In the genomic region with DNA sequence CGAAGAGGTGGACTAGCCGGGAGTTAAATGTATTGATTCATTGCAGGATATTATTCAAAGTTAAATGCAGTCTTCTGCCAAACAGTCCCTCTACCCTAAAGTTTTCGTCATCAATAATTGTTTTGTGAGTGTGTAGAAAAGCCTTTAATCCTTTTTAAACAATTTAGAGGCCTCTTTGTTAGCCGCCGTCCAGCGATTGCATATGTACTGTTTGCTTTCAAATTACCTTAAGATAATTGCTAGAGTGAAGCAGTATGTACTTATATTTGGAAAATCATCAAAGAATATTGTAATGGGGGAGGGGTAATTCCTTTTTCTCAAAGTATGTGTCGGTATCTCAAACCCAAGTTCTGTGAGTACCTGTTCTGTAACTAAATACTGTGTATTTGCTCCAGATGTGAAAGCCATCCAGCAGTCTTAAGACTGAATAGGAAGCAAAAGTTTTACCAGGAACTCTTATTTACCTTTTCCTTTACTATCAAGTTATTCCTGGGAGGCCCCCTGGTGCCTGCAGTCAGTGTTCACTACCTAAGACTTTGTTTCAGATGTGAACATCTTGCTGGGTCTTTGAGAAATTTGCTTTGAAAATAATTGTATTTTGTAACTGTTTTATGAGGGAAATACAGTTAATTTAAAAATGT, we compare ENCODE assay signal across 1 cellular context.
TF ChIP-seq lines count a peak whose summit lies in the region.

No MANE protein-coding gene starts in this region.

TF ChIP-seq in HepG2, 621 proteins besides CTCF, POLR2A, EP300 and RAD21 (continues in another document):
- TF ChIP-seq ZNF501 (CRISPR knock-in tag; IDR thresholded peaks at IDR 0.05) (no peak), SMC3 (IDR thresholded peaks at IDR 0.05; ENCODE audit: low read length) (peak; percentile 81), ZNF383 (CRISPR knock-in tag; IDR thresholded peaks at IDR 0.05; ENCODE audit: borderline replicate concordance) (no peak), MTF1 (CRISPR knock-in tag; IDR thresholded peaks at IDR 0.05) (no peak), SMAD9 (CRISPR knock-in tag; IDR thresholded peaks at IDR 0.05) (no peak), NR2F2 (IDR thresholded peaks at IDR 0.05; ENCODE audit: borderline replicate concordance, low read depth) (no peak), NFKBIZ (CRISPR knock-in tag; IDR thresholded peaks at IDR 0.05) (no peak), ZNF432 (CRISPR knock-in tag; IDR thresholded peaks at IDR 0.05; ENCODE audit: borderline replicate concordance) (no peak), THYN1 (CRISPR knock-in tag; IDR thresholded peaks at IDR 0.05; ENCODE audit: borderline replicate concordance, low read depth) (0 out of 2 replicates have a peak, but pooled peaks have one; percentile 24), ZBTB42 (CRISPR knock-in tag; IDR thresholded peaks at IDR 0.05) (0 out of 2 replicates have a peak, but pooled peaks have one; percentile 32), HNRNPL (IDR thresholded peaks at IDR 0.05; ENCODE audit: low read depth, low read length) (no peak), ONECUT2 (CRISPR knock-in tag; IDR thresholded peaks at IDR 0.05) (0 out of 2 replicates have a peak, but pooled peaks have one; percentile 22), FOXK1 (CRISPR knock-in tag; IDR thresholded peaks at IDR 0.05; ENCODE audit: borderline replicate concordance, low read depth) (peak; percentile 41; the same call in 1 of the 2 replicates), NFYB (CRISPR knock-in tag; IDR thresholded peaks at IDR 0.05) (no peak), CEBPG (CRISPR knock-in tag; IDR thresholded peaks at IDR 0.05) (peak; percentile 8; the same call in 1 of the 2 replicates), ZFY (CRISPR knock-in tag; IDR thresholded peaks at IDR 0.05) (peak; percentile 28; the same call in 1 of the 2 replicates), SOX5 (CRISPR knock-in tag; IDR thresholded peaks at IDR 0.05; ENCODE audit: borderline replicate concordance) (no peak), ARNT (IDR thresholded peaks at IDR 0.05) (no peak), GATAD2A (CRISPR knock-in tag; IDR thresholded peaks at IDR 0.05) (0 out of 2 replicates have a peak, but pooled peaks have one; percentile 6), REXO4 (CRISPR knock-in tag; IDR thresholded peaks at IDR 0.05; ENCODE audit: borderline replicate concordance) (no peak), ZNF598 (CRISPR knock-in tag; IDR thresholded peaks at IDR 0.05; ENCODE audit: borderline replicate concordance) (no peak), FOSL2 (CRISPR knock-in tag; IDR thresholded peaks at IDR 0.05) (no peak)
- TF ChIP-seq, protein P1, sequence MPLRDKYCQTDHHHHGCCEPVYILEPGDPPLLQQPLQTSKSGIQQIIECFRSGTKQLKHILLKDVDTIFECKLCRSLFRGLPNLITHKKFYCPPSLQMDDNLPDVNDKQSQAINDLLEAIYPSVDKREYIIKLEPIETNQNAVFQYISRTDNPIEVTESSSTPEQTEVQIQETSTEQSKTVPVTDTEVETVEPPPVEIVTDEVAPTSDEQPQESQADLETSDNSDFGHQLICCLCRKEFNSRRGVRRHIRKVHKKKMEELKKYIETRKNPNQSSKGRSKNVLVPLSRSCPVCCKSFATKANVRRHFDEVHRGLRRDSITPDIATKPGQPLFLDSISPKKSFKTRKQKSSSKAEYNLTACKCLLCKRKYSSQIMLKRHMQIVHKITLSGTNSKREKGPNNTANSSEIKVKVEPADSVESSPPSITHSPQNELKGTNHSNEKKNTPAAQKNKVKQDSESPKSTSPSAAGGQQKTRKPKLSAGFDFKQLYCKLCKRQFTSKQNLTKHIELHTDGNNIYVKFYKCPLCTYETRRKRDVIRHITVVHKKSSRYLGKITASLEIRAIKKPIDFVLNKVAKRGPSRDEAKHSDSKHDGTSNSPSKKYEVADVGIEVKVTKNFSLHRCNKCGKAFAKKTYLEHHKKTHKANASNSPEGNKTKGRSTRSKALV (CRISPR knock-in tag; IDR thresholded peaks at IDR 0.05) = no peak
- TF ChIP-seq, protein P2, sequence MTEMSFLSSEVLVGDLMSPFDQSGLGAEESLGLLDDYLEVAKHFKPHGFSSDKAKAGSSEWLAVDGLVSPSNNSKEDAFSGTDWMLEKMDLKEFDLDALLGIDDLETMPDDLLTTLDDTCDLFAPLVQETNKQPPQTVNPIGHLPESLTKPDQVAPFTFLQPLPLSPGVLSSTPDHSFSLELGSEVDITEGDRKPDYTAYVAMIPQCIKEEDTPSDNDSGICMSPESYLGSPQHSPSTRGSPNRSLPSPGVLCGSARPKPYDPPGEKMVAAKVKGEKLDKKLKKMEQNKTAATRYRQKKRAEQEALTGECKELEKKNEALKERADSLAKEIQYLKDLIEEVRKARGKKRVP (CRISPR knock-in tag; IDR thresholded peaks at IDR 0.05) = peak in 1 of 2 experiments; percentile 56; a peak in 2 of 4 replicates
- TF ChIP-seq, protein P3, sequence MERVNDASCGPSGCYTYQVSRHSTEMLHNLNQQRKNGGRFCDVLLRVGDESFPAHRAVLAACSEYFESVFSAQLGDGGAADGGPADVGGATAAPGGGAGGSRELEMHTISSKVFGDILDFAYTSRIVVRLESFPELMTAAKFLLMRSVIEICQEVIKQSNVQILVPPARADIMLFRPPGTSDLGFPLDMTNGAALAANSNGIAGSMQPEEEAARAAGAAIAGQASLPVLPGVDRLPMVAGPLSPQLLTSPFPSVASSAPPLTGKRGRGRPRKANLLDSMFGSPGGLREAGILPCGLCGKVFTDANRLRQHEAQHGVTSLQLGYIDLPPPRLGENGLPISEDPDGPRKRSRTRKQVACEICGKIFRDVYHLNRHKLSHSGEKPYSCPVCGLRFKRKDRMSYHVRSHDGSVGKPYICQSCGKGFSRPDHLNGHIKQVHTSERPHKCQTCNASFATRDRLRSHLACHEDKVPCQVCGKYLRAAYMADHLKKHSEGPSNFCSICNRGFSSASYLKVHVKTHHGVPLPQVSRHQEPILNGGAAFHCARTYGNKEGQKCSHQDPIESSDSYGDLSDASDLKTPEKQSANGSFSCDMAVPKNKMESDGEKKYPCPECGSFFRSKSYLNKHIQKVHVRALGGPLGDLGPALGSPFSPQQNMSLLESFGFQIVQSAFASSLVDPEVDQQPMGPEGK (CRISPR knock-in tag; IDR thresholded peaks at IDR 0.05) = 0 out of 2 replicates have a peak, but pooled peaks have one; percentile 18
- TF ChIP-seq, protein P4, sequence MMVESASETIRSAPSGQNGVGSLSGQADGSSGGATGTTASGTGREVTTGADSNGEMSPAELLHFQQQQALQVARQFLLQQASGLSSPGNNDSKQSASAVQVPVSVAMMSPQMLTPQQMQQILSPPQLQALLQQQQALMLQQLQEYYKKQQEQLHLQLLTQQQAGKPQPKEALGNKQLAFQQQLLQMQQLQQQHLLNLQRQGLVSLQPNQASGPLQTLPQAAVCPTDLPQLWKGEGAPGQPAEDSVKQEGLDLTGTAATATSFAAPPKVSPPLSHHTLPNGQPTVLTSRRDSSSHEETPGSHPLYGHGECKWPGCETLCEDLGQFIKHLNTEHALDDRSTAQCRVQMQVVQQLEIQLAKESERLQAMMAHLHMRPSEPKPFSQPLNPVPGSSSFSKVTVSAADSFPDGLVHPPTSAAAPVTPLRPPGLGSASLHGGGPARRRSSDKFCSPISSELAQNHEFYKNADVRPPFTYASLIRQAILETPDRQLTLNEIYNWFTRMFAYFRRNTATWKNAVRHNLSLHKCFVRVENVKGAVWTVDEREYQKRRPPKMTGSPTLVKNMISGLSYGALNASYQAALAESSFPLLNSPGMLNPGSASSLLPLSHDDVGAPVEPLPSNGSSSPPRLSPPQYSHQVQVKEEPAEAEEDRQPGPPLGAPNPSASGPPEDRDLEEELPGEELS (CRISPR knock-in tag; IDR thresholded peaks at IDR 0.05) = 0 out of 2 replicates have a peak, but pooled peaks have one; percentile 22
- TF ChIP-seq, protein P5, sequence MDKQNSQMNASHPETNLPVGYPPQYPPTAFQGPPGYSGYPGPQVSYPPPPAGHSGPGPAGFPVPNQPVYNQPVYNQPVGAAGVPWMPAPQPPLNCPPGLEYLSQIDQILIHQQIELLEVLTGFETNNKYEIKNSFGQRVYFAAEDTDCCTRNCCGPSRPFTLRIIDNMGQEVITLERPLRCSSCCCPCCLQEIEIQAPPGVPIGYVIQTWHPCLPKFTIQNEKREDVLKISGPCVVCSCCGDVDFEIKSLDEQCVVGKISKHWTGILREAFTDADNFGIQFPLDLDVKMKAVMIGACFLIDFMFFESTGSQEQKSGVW (CRISPR knock-in tag; IDR thresholded peaks at IDR 0.05; ENCODE audit: borderline replicate concordance) = no peak
- TF ChIP-seq, protein P6, sequence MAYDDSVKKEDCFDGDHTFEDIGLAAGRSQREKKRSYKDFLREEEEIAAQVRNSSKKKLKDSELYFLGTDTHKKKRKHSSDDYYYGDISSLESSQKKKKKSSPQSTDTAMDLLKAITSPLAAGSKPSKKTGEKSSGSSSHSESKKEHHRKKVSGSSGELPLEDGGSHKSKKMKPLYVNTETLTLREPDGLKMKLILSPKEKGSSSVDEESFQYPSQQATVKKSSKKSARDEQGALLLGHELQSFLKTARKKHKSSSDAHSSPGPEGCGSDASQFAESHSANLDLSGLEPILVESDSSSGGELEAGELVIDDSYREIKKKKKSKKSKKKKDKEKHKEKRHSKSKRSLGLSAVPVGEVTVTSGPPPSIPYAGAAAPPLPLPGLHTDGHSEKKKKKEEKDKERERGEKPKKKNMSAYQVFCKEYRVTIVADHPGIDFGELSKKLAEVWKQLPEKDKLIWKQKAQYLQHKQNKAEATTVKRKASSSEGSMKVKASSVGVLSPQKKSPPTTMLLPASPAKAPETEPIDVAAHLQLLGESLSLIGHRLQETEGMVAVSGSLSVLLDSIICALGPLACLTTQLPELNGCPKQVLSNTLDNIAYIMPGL (CRISPR knock-in tag; IDR thresholded peaks at IDR 0.05; ENCODE audit: borderline replicate concordance in 1 of 2, low read depth in 1 of 2) = peak; percentile 41 to 65; a peak in 3 of 4 replicates
- TF ChIP-seq, protein P7, sequence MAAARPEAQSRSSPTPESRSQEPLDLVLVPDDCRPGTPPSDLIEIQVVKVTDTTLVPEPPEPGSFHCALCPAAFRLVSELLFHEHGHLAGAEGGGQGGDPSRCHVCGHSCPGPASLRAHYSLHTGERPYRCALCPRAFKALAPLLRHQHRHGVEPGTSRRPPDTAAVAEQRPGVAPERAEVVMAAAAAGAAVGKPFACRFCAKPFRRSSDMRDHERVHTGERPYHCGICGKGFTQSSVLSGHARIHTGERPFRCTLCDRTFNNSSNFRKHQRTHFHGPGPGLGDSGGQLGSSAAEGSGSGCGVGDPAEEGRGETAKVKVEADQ (CRISPR knock-in tag; IDR thresholded peaks at IDR 0.05; ENCODE audit: borderline replicate concordance) = no peak
- TF ChIP-seq, protein P8, sequence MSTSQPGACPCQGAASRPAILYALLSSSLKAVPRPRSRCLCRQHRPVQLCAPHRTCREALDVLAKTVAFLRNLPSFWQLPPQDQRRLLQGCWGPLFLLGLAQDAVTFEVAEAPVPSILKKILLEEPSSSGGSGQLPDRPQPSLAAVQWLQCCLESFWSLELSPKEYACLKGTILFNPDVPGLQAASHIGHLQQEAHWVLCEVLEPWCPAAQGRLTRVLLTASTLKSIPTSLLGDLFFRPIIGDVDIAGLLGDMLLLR (CRISPR knock-in tag; IDR thresholded peaks at IDR 0.05) = no peak
- TF ChIP-seq, protein P9, sequence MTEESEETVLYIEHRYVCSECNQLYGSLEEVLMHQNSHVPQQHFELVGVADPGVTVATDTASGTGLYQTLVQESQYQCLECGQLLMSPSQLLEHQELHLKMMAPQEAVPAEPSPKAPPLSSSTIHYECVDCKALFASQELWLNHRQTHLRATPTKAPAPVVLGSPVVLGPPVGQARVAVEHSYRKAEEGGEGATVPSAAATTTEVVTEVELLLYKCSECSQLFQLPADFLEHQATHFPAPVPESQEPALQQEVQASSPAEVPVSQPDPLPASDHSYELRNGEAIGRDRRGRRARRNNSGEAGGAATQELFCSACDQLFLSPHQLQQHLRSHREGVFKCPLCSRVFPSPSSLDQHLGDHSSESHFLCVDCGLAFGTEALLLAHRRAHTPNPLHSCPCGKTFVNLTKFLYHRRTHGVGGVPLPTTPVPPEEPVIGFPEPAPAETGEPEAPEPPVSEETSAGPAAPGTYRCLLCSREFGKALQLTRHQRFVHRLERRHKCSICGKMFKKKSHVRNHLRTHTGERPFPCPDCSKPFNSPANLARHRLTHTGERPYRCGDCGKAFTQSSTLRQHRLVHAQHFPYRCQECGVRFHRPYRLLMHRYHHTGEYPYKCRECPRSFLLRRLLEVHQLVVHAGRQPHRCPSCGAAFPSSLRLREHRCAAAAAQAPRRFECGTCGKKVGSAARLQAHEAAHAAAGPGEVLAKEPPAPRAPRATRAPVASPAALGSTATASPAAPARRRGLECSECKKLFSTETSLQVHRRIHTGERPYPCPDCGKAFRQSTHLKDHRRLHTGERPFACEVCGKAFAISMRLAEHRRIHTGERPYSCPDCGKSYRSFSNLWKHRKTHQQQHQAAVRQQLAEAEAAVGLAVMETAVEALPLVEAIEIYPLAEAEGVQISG (CRISPR knock-in tag; IDR thresholded peaks at IDR 0.05) = no peak
- TF ChIP-seq, protein P10, sequence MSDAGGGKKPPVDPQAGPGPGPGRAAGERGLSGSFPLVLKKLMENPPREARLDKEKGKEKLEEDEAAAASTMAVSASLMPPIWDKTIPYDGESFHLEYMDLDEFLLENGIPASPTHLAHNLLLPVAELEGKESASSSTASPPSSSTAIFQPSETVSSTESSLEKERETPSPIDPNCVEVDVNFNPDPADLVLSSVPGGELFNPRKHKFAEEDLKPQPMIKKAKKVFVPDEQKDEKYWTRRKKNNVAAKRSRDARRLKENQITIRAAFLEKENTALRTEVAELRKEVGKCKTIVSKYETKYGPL (CRISPR knock-in tag; IDR thresholded peaks at IDR 0.05) = peak; percentile 51; the same call in 1 of the 2 replicates
- TF ChIP-seq, protein P11, sequence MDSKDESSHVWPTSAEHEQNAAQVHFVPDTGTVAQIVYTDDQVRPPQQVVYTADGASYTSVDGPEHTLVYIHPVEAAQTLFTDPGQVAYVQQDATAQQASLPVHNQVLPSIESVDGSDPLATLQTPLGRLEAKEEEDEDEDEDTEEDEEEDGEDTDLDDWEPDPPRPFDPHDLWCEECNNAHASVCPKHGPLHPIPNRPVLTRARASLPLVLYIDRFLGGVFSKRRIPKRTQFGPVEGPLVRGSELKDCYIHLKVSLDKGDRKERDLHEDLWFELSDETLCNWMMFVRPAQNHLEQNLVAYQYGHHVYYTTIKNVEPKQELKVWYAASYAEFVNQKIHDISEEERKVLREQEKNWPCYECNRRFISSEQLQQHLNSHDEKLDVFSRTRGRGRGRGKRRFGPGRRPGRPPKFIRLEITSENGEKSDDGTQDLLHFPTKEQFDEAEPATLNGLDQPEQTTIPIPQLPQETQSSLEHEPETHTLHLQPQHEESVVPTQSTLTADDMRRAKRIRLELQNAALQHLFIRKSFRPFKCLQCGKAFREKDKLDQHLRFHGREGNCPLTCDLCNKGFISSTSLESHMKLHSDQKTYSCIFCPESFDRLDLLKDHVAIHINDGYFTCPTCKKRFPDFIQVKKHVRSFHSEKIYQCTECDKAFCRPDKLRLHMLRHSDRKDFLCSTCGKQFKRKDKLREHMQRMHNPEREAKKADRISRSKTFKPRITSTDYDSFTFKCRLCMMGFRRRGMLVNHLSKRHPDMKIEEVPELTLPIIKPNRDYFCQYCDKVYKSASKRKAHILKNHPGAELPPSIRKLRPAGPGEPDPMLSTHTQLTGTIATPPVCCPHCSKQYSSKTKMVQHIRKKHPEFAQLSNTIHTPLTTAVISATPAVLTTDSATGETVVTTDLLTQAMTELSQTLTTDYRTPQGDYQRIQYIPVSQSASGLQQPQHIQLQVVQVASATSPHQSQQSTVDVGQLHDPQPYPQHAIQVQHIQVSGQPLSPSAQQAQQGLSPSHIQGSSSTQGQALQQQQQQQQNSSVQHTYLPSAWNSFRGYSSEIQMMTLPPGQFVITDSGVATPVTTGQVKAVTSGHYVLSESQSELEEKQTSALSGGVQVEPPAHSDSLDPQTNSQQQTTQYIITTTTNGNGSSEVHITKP (CRISPR knock-in tag; IDR thresholded peaks at IDR 0.05; ENCODE audit: low read depth) = no peak
